13 cellular contexts compared by ENCODE assay signal in genomic region chr3:95312650-95313049, GRCh38.
A peak's percentile ranks its signal among the peaks of the same experiment; 100 is the strongest.
DNase-seq lines count a peak whose midpoint lies in the region; TF ChIP-seq lines count a peak whose summit lies in the region.
"Had no signal": no experiment of that assay in that cellular context is flagged by ENCODE, and none has a peak within 500 bp of the region (broad histone marks: within the 10 kb centered on the region; RNA-seq: fewer than 3 reads in every experiment).

No MANE protein-coding gene starts in this region.

- peak overlapping the region; percentile 41; the same call in 1 of the 2 replicates for H2AFZ ChIP-seq in OCI-LY3 (ENCODE audit: low read depth, low read length)
- H2AFZ ChIP-seq: GM23248 had no signal

- 0 out of 2 replicates have a peak, but pooled peaks cover 4% of the 10 kb centered on the region for H3K4me1 ChIP-seq in OCI-LY3 (ENCODE audit: low read length)
- H3K4me1 ChIP-seq: A549, BE2C had no signal

- H3K9ac ChIP-seq in OCI-LY3 (ENCODE audit: low read length): no peak overlapping the region
- H3K9ac ChIP-seq: GM23248 had no signal

- H4K20me1 ChIP-seq in OCI-LY3 (ENCODE audit: insufficient read depth, low read length): no peaks in the 10 kb centered on the region

- 0 out of 2 replicates have a peak overlapping the region, but pooled peaks have one; percentile 5 for H3K4me2 ChIP-seq in OCI-LY3 (ENCODE audit: low read length)
- H3K4me2 ChIP-seq: A549 had no signal

- no peak overlapping the region for H3K4me3 ChIP-seq in OCI-LY3 (ENCODE audit: low read length)
- H3K4me3 ChIP-seq: A549, GM23248 had no signal

- no peaks in the 10 kb centered on the region for H3K27me3 ChIP-seq in OCI-LY3 (ENCODE audit: low read depth, low read length)
- H3K27me3 ChIP-seq: BE2C had no signal

- H3K27ac ChIP-seq in OCI-LY3 (ENCODE audit: low read length): no peak overlapping the region
- H3K27ac ChIP-seq: A549, C4-2B, GM23248, HL-60 had no signal

- 0 out of 2 replicates have a peak, but pooled peaks cover 10% of the 10 kb centered on the region for H3K9me3 ChIP-seq in OCI-LY3 (ENCODE audit: insufficient read depth, low read length)
- H3K9me3 ChIP-seq: BE2C had no signal

- no peaks in the 10 kb centered on the region for H3K36me3 ChIP-seq in OCI-LY3 (replicated peaks; ENCODE audit: low read depth, low read length)
- H3K36me3 ChIP-seq: BE2C had no signal

- TF ChIP-seq CTCF in OCI-LY3 (IDR thresholded peaks at IDR 0.05; ENCODE audit: low read depth, low read length): no peak

- peak; percentile 10 to 54 for DNase-seq in SHP77 (lab: John Stamatoyannopoulos, UW)
- DNase-seq in SHP77 treated with DMSO at 0.1 percent for 48 hours (lab: John Stamatoyannopoulos, UW): no peak
- DNase-seq in myocyte (ENCODE audit: low read depth): peak; percentile 57
- DNase-seq in islet precursor cell: no peak
- no peak for DNase-seq in iPS-NIHi7 (ENCODE audit: extremely low spot score)
- DNase-seq: BE2C; CD4-positive, alpha-beta memory T cell; COR-L47; GM23248 had no signal

- H3K79me2 ChIP-seq in OCI-LY3 (ENCODE audit: low read length): no peaks in the 10 kb centered on the region

Comparison
In these comparisons a context has a peak if more than half of its experiments do, and no peak if none do; other contexts are left out.
1. DNase-seq: peak in SHP77 (2 of 2) and myocyte (single experiment); none in SHP77 treated with DMSO at 0.1 percent for 48 hours (single experiment), islet precursor cell (single experiment) and iPS-NIHi7 (single experiment).